ENCODE assay signal across 13 cellular contexts in genomic region chr18:72181241-72181764, GRCh38.
DNase-seq lines count a peak whose midpoint lies in the region; ATAC-seq, FAIRE-seq and TF ChIP-seq lines count a peak whose summit lies in the region.
"Had no signal": no experiment of that assay in that cellular context is flagged by ENCODE, and none has a peak within 500 bp of the region (broad histone marks: within the 10 kb centered on the region; RNA-seq: fewer than 3 reads in every experiment).

No MANE protein-coding gene starts in this region.

- H3K4me3 ChIP-seq in bronchial epithelial cell (ENCODE audit: low read depth, low read length), result no peak overlapping the region
- H3K4me3 ChIP-seq: adrenal gland, MG63 had no signal

- TF ChIP-seq CTCF in bronchial epithelial cell (IDR thresholded peaks at IDR 0.05; ENCODE audit: insufficient read depth, low read length, severe bottlenecking), result no peak

- H3K36me3 ChIP-seq in bronchial epithelial cell (ENCODE audit: control insufficient read depth, insufficient read depth, low read length), result no peaks in the 10 kb centered on the region
- H3K36me3 ChIP-seq: adrenal gland, MG63 had no signal

- ATAC-seq in GM18520 (IDR thresholded peaks at IDR 0.05; ENCODE audit: unreplicated experiment), result peak; percentile 93
- ATAC-seq in GM21367 (IDR thresholded peaks at IDR 0.05; ENCODE audit: unreplicated experiment), result peak; percentile 68
- ATAC-seq in HG03103 (IDR thresholded peaks at IDR 0.05; ENCODE audit: low read depth, unreplicated experiment), result peak; percentile 89
- ATAC-seq in HG03139 (IDR thresholded peaks at IDR 0.05; ENCODE audit: unreplicated experiment), result no peak

- H3K27me3 ChIP-seq in bronchial epithelial cell (ENCODE audit: control insufficient read depth, insufficient read depth, low read length), result no peaks in the 10 kb centered on the region
- H3K27me3 ChIP-seq: adrenal gland, MG63 had no signal

- intact Hi-C loops in posterior cingulate gyrus (cut with DNase I), result no loop called here

- DNase-seq in bronchial epithelial cell (ENCODE audit: low read depth) (peak; percentile 35), posterior cingulate gyrus (no peak), NCI-H146 treated with DMSO at 0.1 percent for 48 hours (lab: John Stamatoyannopoulos, UW; ENCODE audit: unreplicated experiment) (no peak), HTR-8/SVneo (ENCODE audit: insufficient read length, low spot score) (no peak)
- DNase-seq: adrenal gland, DND-41, MG63 had no signal

- FAIRE-seq in bronchial epithelial cell (lab: Jason Lieb, UNC), result no peak
- FAIRE-seq in HTR-8/SVneo (lab: Jason Lieb, UNC), result no peak
- FAIRE-seq: H54, keratinocyte had no signal
